In genomic region chr4:168153596-168154440, GRCh38 we compare ENCODE assay signal across 8 cellular contexts.
DNase-seq lines count a peak whose midpoint lies in the region; ATAC-seq and TF ChIP-seq lines count a peak whose summit lies in the region.

No MANE protein-coding gene starts in this region.

- TF ChIP-seq RAD21 in Ishikawa (IDR thresholded peaks at IDR 0.05; ENCODE audit: low read depth), result peak; percentile 82

- no peaks in the 10 kb centered on the region for H3K4me1 ChIP-seq in Peyer's patch

- DNase-seq in DMS 273 (lab: John Stamatoyannopoulos, UW; ENCODE audit: unreplicated experiment) (peak; percentile 82), Peyer's patch (peak; percentile 43 to 82 (median 69)), fibroblast of mammary gland (ENCODE audit: low read depth) (peak; percentile 76), non-pigmented ciliary epithelial cell (ENCODE audit: low read depth) (peak; percentile 55), superior temporal gyrus (ENCODE audit: extremely low spot score) (peak; percentile 83)
- peak; percentile 16 to 32 for DNase-seq in activated T-helper 1 cell treated with anti-CD3 and anti-CD28 coated beads, Interleukin-2, amount 50 U/mL, for 16 hours (ENCODE audit: low read depth in 1 of 2, low spot score in 1 of 2)

- H3K27ac ChIP-seq in Peyer's patch, result no peak overlapping the region

- ATAC-seq in GM21526 (IDR thresholded peaks at IDR 0.05; ENCODE audit: low FRiP score, unreplicated experiment), result peak; percentile 87

- H3K27me3 ChIP-seq in Peyer's patch, result no peaks in the 10 kb centered on the region

- peak overlapping the region in 2 of 4 donors; percentile 5 to 35 for H3K4me3 ChIP-seq in Peyer's patch
- no peak overlapping the region for H3K4me3 ChIP-seq in fibroblast of mammary gland (ENCODE audit: control insufficient read depth, low read depth, low read length)

- no peaks in the 10 kb centered on the region for H3K36me3 ChIP-seq in Peyer's patch

- no peak for TF ChIP-seq EP300 in Ishikawa (IDR thresholded peaks at IDR 0.05; ENCODE audit: borderline replicate concordance)

- no peaks in the 10 kb centered on the region for H3K9me3 ChIP-seq in Peyer's patch

- TF ChIP-seq POLR2A in Peyer's patch (IDR thresholded peaks at IDR 0.05), result no peak

- TF ChIP-seq CTCF in Peyer's patch (IDR thresholded peaks at IDR 0.05) (peak in 4 of 6 experiments; percentile 49 to 62 (median 52)), fibroblast of mammary gland (conservative IDR thresholded peaks at IDR 0.05; ENCODE audit: control insufficient read depth, insufficient read depth, low read depth, low read length) (peak; percentile 62)

TF ChIP-seq in Ishikawa, 13 proteins besides CTCF, POLR2A, EP300 and RAD21:
- TF ChIP-seq NFIC (IDR thresholded peaks at IDR 0.05) (no peak), ZBTB7A (IDR thresholded peaks at IDR 0.05; ENCODE audit: low read depth) (no peak), USF1 (IDR thresholded peaks at IDR 0.05) (no peak), MAX (IDR thresholded peaks at IDR 0.05) (peak; percentile 59), CREB1 (IDR thresholded peaks at IDR 0.05; ENCODE audit: low read depth) (no peak)

Comparison
In these comparisons a context has a peak if more than half of its experiments do, and no peak if none do; other contexts are left out.
1. DNase-seq: peak in every context shown above with its lines; median percentile 83 in superior temporal gyrus; 82 in DMS 273; 76 in fibroblast of mammary gland; 69 in Peyer's patch; 55 in non-pigmented ciliary epithelial cell; 24 in activated T-helper 1 cell treated with anti-CD3 and anti-CD28 coated beads, Interleukin-2, amount 50 U/mL, for 16 hours.